In genomic region chr14:99626041-99626648, GRCh38 we compare ENCODE assay signal across 24 cellular contexts. TPM values are rescaled to one million over a fixed set of nuclear protein-coding genes. Genes with fewer than 3 reads are reported as not detected.
A peak's percentile ranks its signal among the peaks of the same experiment; 100 is the strongest.
DNase-seq lines count a peak whose midpoint lies in the region; ATAC-seq and TF ChIP-seq lines count a peak whose summit lies in the region.
"Had no signal": no experiment of that assay in that cellular context is flagged by ENCODE, and none has a peak within 500 bp of the region (broad histone marks: within the 10 kb centered on the region; RNA-seq: fewer than 3 reads in every experiment).

No MANE protein-coding gene starts in this region.

- POLR2A ChIA-PET in activated CD4-positive, alpha-beta T cell treated with anti-CD3 and anti-CD28 coated beads, Interleukin-2, amount 10 ng/mL, durations not matched to agents 7 days and 5 days (lab: Charles Lee), result no interaction called here

- peak; percentile 40 for ATAC-seq in GM18511 (IDR thresholded peaks at IDR 0.05; ENCODE audit: unreplicated experiment)
- peak; percentile 1 for ATAC-seq in esophagus mucosa
- ATAC-seq: CD8-positive, alpha-beta T cell; Right ventricle myocardium inferior had no signal

- H3K4me1 Mint-ChIP-seq in neural progenitor cell, result peaks cover 21% of the 10 kb centered on the region
- H3K4me1 Mint-ChIP-seq in activated naive CD4-positive, alpha-beta T cell treated with anti-CD3 and anti-CD28 coated beads for 36 hours (ENCODE audit: low read depth), result peaks cover 4% of the 10 kb centered on the region
- H3K4me1 Mint-ChIP-seq in activated CD4-positive, alpha-beta T cell treated with anti-CD3 and anti-CD28 coated beads, Interleukin-2, amount 10 ng/mL, durations not matched to agents 7 days and 5 days, result peaks cover 4% of the 10 kb centered on the region

- H3K9ac ChIP-seq in neural progenitor cell, result no peak overlapping the region
- no peak overlapping the region for H3K9ac ChIP-seq in mammary epithelial cell (ENCODE audit: insufficient read depth, low read length)

- intact Hi-C loops in mammary epithelial cell (cut with micrococcal nuclease), result loop anchor here (5.0 kb wide), 1 partner anchor 239 kb away; no protein-coding TSS in a partner anchor
- intact Hi-C loops in activated naive CD4-positive, alpha-beta T cell treated with anti-CD3 and anti-CD28 coated beads for 36 hours (cut with micrococcal nuclease), result no loop called here

- dilution Hi-C loops in mammary epithelial cell (cut with HindIII; ENCODE audit: low sequenced_read_pairs), result no loop called here

- H2AFZ ChIP-seq in neural progenitor cell (replicated peaks) (no peak overlapping the region), mammary epithelial cell (ENCODE audit: low read depth, low read length) (no peak overlapping the region)

- no TSS peak for BruUV-seq in mammary epithelial cell (replicated peaks; lab: Mats Ljungman, UMichigan)

- H3K4me2 ChIP-seq in neural progenitor cell (no peak overlapping the region), mammary epithelial cell (ENCODE audit: insufficient read depth, low read depth, low read length) (no peak overlapping the region)

- H3K9me3 Mint-ChIP-seq in neural progenitor cell, result no peaks in the 10 kb centered on the region
- H3K9me3 Mint-ChIP-seq in activated naive CD4-positive, alpha-beta T cell treated with anti-CD3 and anti-CD28 coated beads for 36 hours, result no peaks in the 10 kb centered on the region
- H3K9me3 Mint-ChIP-seq in activated CD4-positive, alpha-beta T cell treated with anti-CD3 and anti-CD28 coated beads, Interleukin-2, amount 10 ng/mL, durations not matched to agents 7 days and 5 days, result no peaks in the 10 kb centered on the region
- H3K9me3 Mint-ChIP-seq: CD8-positive, alpha-beta T cell; IgD-negative memory B cell had no signal

- CTCF ChIA-PET in mammary epithelial cell (lab: Charles Lee; ENCODE audit: low non-redundant PET), result no interaction called here
- CTCF ChIA-PET in activated naive CD4-positive, alpha-beta T cell treated with anti-CD3 and anti-CD28 coated beads for 36 hours (lab: Charles Lee), result no interaction called here
- CTCF ChIA-PET in activated CD4-positive, alpha-beta T cell treated with anti-CD3 and anti-CD28 coated beads, Interleukin-2, amount 10 ng/mL, durations not matched to agents 7 days and 5 days (lab: Charles Lee), result interaction anchor here (1.2 kb wide), 1 partner anchor 255 kb away, joined by 3 read pairs; no protein-coding TSS in a partner anchor

- DNase-seq in SW480 (ENCODE audit: low spot score) (peak; percentile 55), neural progenitor cell (ENCODE audit: low spot score) (no peak), mammary epithelial cell (no peak)
- DNase-seq in activated naive CD4-positive, alpha-beta T cell treated with anti-CD3 and anti-CD28 coated beads for 36 hours, result no peak
- DNase-seq in activated CD4-positive, alpha-beta T cell treated with anti-CD3 and anti-CD28 coated beads, Interleukin-2, amount 10 ng/mL, durations not matched to agents 7 days and 5 days, result no peak
- DNase-seq: 8988T; C1 segment of cervical spinal cord; Calu3; CD8-positive, alpha-beta T cell; DMS153; MV-4-11; NCI-H1105 treated with DMSO at 0.1 percent for 48 hours; NCI-H2081; NCI-H2171; NCI-H345; NCI-H524; NCI-H82; Peyer's patch had no signal

- no peaks in the 10 kb centered on the region for H3K36me3 Mint-ChIP-seq in neural progenitor cell
- no peaks in the 10 kb centered on the region for H3K36me3 Mint-ChIP-seq in activated naive CD4-positive, alpha-beta T cell treated with anti-CD3 and anti-CD28 coated beads for 36 hours (ENCODE audit: low read depth)
- H3K36me3 Mint-ChIP-seq in activated CD4-positive, alpha-beta T cell treated with anti-CD3 and anti-CD28 coated beads, Interleukin-2, amount 10 ng/mL, durations not matched to agents 7 days and 5 days (ENCODE audit: low read depth), result no peaks in the 10 kb centered on the region
- H3K36me3 Mint-ChIP-seq: CD8-positive, alpha-beta T cell; IgD-negative memory B cell had no signal

- H3K9me3 ChIP-seq in neural progenitor cell (ENCODE audit: low read depth), result no peaks in the 10 kb centered on the region
- H3K9me3 ChIP-seq in mammary epithelial cell (replicated peaks; ENCODE audit: insufficient read depth, low read length), result no peaks in the 10 kb centered on the region
- H3K9me3 ChIP-seq: Peyer's patch, SJSA1 had no signal

- H3F3A ChIP-seq in neural progenitor cell (ENCODE audit: low read depth), result no peaks in the 10 kb centered on the region

- H3K27ac Mint-ChIP-seq in neural progenitor cell, result peak overlapping the region; percentile 78
- H3K27ac Mint-ChIP-seq in activated naive CD4-positive, alpha-beta T cell treated with anti-CD3 and anti-CD28 coated beads for 36 hours, result no peak overlapping the region
- H3K27ac Mint-ChIP-seq in activated CD4-positive, alpha-beta T cell treated with anti-CD3 and anti-CD28 coated beads, Interleukin-2, amount 10 ng/mL, durations not matched to agents 7 days and 5 days, result no peak overlapping the region
- H3K27ac Mint-ChIP-seq: CD8-positive, alpha-beta T cell; IgD-negative memory B cell had no signal

- H3K27me3 ChIP-seq in neural progenitor cell (no peaks in the 10 kb centered on the region), mammary epithelial cell (ENCODE audit: insufficient read depth, low read length) (no peaks in the 10 kb centered on the region)
- H3K27me3 ChIP-seq: Peyer's patch, SJSA1 had no signal

- peaks cover 2% of the 10 kb centered on the region for H3K27me3 Mint-ChIP-seq in neural progenitor cell (ENCODE audit: insufficient read depth, low read depth)
- H3K27me3 Mint-ChIP-seq in activated naive CD4-positive, alpha-beta T cell treated with anti-CD3 and anti-CD28 coated beads for 36 hours (ENCODE audit: low read depth), result peaks cover 34% of the 10 kb centered on the region
- H3K27me3 Mint-ChIP-seq in activated CD4-positive, alpha-beta T cell treated with anti-CD3 and anti-CD28 coated beads, Interleukin-2, amount 10 ng/mL, durations not matched to agents 7 days and 5 days, result peaks cover 3% of the 10 kb centered on the region

- TF ChIP-seq CTCF in neural progenitor cell (IDR thresholded peaks at IDR 0.05) (no peak), mammary epithelial cell (conservative IDR thresholded peaks at IDR 0.05 in 1 of 2, IDR thresholded peaks at IDR 0.05 in 1 of 2; ENCODE audit: extremely low read depth in 1 of 2, insufficient read depth in 1 of 2, low read depth in 1 of 2, low read length in 2 of 2) (no peak)

- no peak overlapping the region for H3K27ac ChIP-seq in neural progenitor cell
- no peak overlapping the region for H3K27ac ChIP-seq in mammary epithelial cell (ENCODE audit: insufficient read depth, low read depth, low read length)
- H3K27ac ChIP-seq: Peyer's patch, SJSA1 had no signal

- no peaks in the 10 kb centered on the region for H3K4me1 ChIP-seq in neural progenitor cell
- H3K4me1 ChIP-seq in mammary epithelial cell (ENCODE audit: insufficient read depth, low read length), result peaks cover 48% of the 10 kb centered on the region
- H3K4me1 ChIP-seq: Peyer's patch had no signal

- H4K20me1 ChIP-seq in neural progenitor cell (ENCODE audit: low read depth) (no peaks in the 10 kb centered on the region), mammary epithelial cell (ENCODE audit: insufficient read depth, low read length) (no peaks in the 10 kb centered on the region)

- no peak overlapping the region for H3K4me3 Mint-ChIP-seq in neural progenitor cell
- no peak overlapping the region for H3K4me3 Mint-ChIP-seq in activated naive CD4-positive, alpha-beta T cell treated with anti-CD3 and anti-CD28 coated beads for 36 hours
- no peak overlapping the region for H3K4me3 Mint-ChIP-seq in activated CD4-positive, alpha-beta T cell treated with anti-CD3 and anti-CD28 coated beads, Interleukin-2, amount 10 ng/mL, durations not matched to agents 7 days and 5 days
- H3K4me3 Mint-ChIP-seq: CD8-positive, alpha-beta T cell; IgD-negative memory B cell had no signal

- WGBS in mammary epithelial cell (ENCODE audit: low coverage, missing lambda C conversion rate), result 54% methylated on average over 9 of the region's 11 CpGs

- H3K79me2 ChIP-seq in neural progenitor cell (ENCODE audit: low read depth) (no peaks in the 10 kb centered on the region), mammary epithelial cell (ENCODE audit: insufficient read depth, low read length) (no peaks in the 10 kb centered on the region)

- in situ Hi-C loops in mammary epithelial cell (cut with MboI; ENCODE audit: low sequenced_read_pairs in 2 of 2), result loop anchor here in 1 of 2 donors (5.0 kb wide), 1 partner anchor 109 kb away; no protein-coding TSS in a partner anchor

- H3K4me3 ChIP-seq in neural progenitor cell, result no peak overlapping the region
- H3K4me3 ChIP-seq in mammary epithelial cell (replicated peaks in 1 of 3; ENCODE audit: insufficient read depth in 1 of 3, low read depth in 2 of 3, low read length in 3 of 3), result no peak overlapping the region
- H3K4me3 ChIP-seq: Peyer's patch, SJSA1 had no signal

- H3K36me3 ChIP-seq in neural progenitor cell, result no peaks in the 10 kb centered on the region
- no peaks in the 10 kb centered on the region for H3K36me3 ChIP-seq in mammary epithelial cell (ENCODE audit: insufficient read depth, low read length)
- H3K36me3 ChIP-seq: Peyer's patch, SJSA1 had no signal

RNA-seq across cellular contexts. Expression of gene HHIPL1, which starts 18.8 kb away (rescaled TPM):
- total RNA-seq in esophagus mucosa (0.28 TPM), neural progenitor cell (ENCODE audit: low replicate concordance) (0.32 and 1.2 TPM in 2 replicates), mammary epithelial cell (under 1 TPM; 0.38 to 0.83 TPM)
- 0.06 TPM for polyA plus RNA-seq in mammary epithelial cell
- not detected for polyA minus RNA-seq in mammary epithelial cell
- total RNA-seq in activated naive CD4-positive, alpha-beta T cell treated with anti-CD3 and anti-CD28 coated beads for 36 hours, result under 1 TPM; 0.15 to 0.31 TPM
- total RNA-seq in activated CD4-positive, alpha-beta T cell treated with anti-CD3 and anti-CD28 coated beads, Interleukin-2, amount 10 ng/mL, durations not matched to agents 7 days and 5 days, result under 1 TPM in 1 of 2 experiments, not detected in 1; 0.05 TPM
- total RNA-seq: Calu3 had no signal

RNA-seq across cellular contexts. Expression of gene CCDC85C, which starts 22.1 kb away (rescaled TPM):
- total RNA-seq in esophagus mucosa (50.2 TPM), neural progenitor cell (ENCODE audit: low replicate concordance) (19.0 and 41.3 TPM in 2 replicates), mammary epithelial cell (10 to 100 TPM in 1 of 2 donors, 1 to 10 TPM in 1; 8.3 to 32.6 TPM)
- polyA plus RNA-seq in mammary epithelial cell, result 15.1 TPM
- 13.6 TPM for polyA minus RNA-seq in mammary epithelial cell
- 10 to 100 TPM; 11.3 to 12.7 TPM for total RNA-seq in activated naive CD4-positive, alpha-beta T cell treated with anti-CD3 and anti-CD28 coated beads for 36 hours
- 10 to 100 TPM; 10.0 to 10.9 TPM for total RNA-seq in activated CD4-positive, alpha-beta T cell treated with anti-CD3 and anti-CD28 coated beads, Interleukin-2, amount 10 ng/mL, durations not matched to agents 7 days and 5 days

RNA-seq across cellular contexts. Expression of gene CYP46A1, which starts 58.0 kb away (rescaled TPM):
- total RNA-seq in esophagus mucosa (not detected), neural progenitor cell (ENCODE audit: low replicate concordance) (0.77 and 1.1 TPM in 2 replicates), mammary epithelial cell (not detected)
- polyA plus RNA-seq in mammary epithelial cell, result not detected
- not detected for polyA minus RNA-seq in mammary epithelial cell
- under 1 TPM; 0.10 to 0.12 TPM for total RNA-seq in activated naive CD4-positive, alpha-beta T cell treated with anti-CD3 and anti-CD28 coated beads for 36 hours
- under 1 TPM; 0.12 to 0.20 TPM for total RNA-seq in activated CD4-positive, alpha-beta T cell treated with anti-CD3 and anti-CD28 coated beads, Interleukin-2, amount 10 ng/mL, durations not matched to agents 7 days and 5 days
- total RNA-seq: Calu3, H4 had no signal
- polyA plus RNA-seq: IgD-negative memory B cell had no signal
